In genomic region chr20:16501236-16501635, GRCh38 we compare ENCODE assay signal across 24 cellular contexts.
DNase-seq lines count a peak whose midpoint lies in the region; ATAC-seq, FAIRE-seq and TF ChIP-seq lines count a peak whose summit lies in the region.
"Had no signal": no experiment of that assay in that cellular context is flagged by ENCODE, and none has a peak within 500 bp of the region (broad histone marks: within the 10 kb centered on the region; RNA-seq: fewer than 3 reads in every experiment).

No MANE protein-coding gene starts in this region.

- no peaks in the 10 kb centered on the region for H4K20me1 ChIP-seq in keratinocyte (ENCODE audit: control insufficient read depth, extremely low read depth, insufficient read depth, low read length)

- H2AFZ ChIP-seq in keratinocyte (ENCODE audit: control insufficient read depth, low read length), result no peak overlapping the region

- no peak for ATAC-seq in stimulated activated naive CD8-positive, alpha-beta T cell treated with anti-CD3 and anti-CD28 coated beads, Interleukin-15, amount 100 ng/mL, for 72 hours
- no peak for ATAC-seq in stimulated activated naive CD8-positive, alpha-beta T cell treated with anti-CD3 and anti-CD28 coated beads, Interleukin-15, Interleukin-2, amounts not matched to agents 100 U/mL and 50 U/mL, for 24 hours
- ATAC-seq in HG03175 (IDR thresholded peaks at IDR 0.05; ENCODE audit: unreplicated experiment), result no peak
- ATAC-seq: A549 had no signal

- H3K27ac Mint-ChIP-seq in stimulated activated naive CD8-positive, alpha-beta T cell treated with anti-CD3 and anti-CD28 coated beads, Interleukin-15, amount 100 ng/mL, for 72 hours, result peak overlapping the region; percentile 20 to 51

- no peak overlapping the region for H3K9ac ChIP-seq in keratinocyte (ENCODE audit: control insufficient read depth, extremely low read depth, insufficient read depth, low read length)

- H3K27ac ChIP-seq in keratinocyte (ENCODE audit: control insufficient read depth, insufficient read depth, low read length) (no peak overlapping the region), substantia nigra (ENCODE audit: low read depth, low read length, poor library complexity, severe bottlenecking) (no peak overlapping the region)
- H3K27ac ChIP-seq: A549, RWPE1 had no signal

- FAIRE-seq in colon (lab: Jason Lieb, UNC), result peak; percentile 96
- FAIRE-seq in keratinocyte (lab: Jason Lieb, UNC), result peak; percentile 5
- FAIRE-seq: GM18507, HTR-8/SVneo had no signal

- H3K27me3 Mint-ChIP-seq in stimulated activated naive CD8-positive, alpha-beta T cell treated with anti-CD3 and anti-CD28 coated beads, Interleukin-15, amount 100 ng/mL, for 72 hours, result no peaks in the 10 kb centered on the region
- H3K27me3 Mint-ChIP-seq: CD4-positive, CD25-positive, alpha-beta regulatory T cell had no signal

- no peaks in the 10 kb centered on the region for H3K4me1 ChIP-seq in keratinocyte (ENCODE audit: control insufficient read depth, extremely low read depth, insufficient read depth, low read length)
- H3K4me1 ChIP-seq: A549 had no signal

- no peak for DNase-seq in stimulated activated naive CD8-positive, alpha-beta T cell treated with anti-CD3 and anti-CD28 coated beads, Interleukin-15, amount 100 ng/mL, for 72 hours
- no peak for DNase-seq in stimulated activated naive CD8-positive, alpha-beta T cell treated with anti-CD3 and anti-CD28 coated beads, Interleukin-15, Interleukin-2, amounts not matched to agents 100 U/mL and 50 U/mL, for 24 hours
- peak; percentile 69 for DNase-seq in NCI-H1694 treated with DMSO at 0.1 percent for 48 hours (lab: John Stamatoyannopoulos, UW)
- no peak for DNase-seq in keratinocyte (ENCODE audit: low read depth, low spot score)
- DNase-seq in NCI-H1417 treated with DMSO at 0.1 percent for 48 hours (lab: John Stamatoyannopoulos, UW), result no peak
- DNase-seq in substantia nigra (lab: John Stamatoyannopoulos, UW), result no peak
- DNase-seq: DMS153, GDM1, GOT3, HCEC 1CT, KG1, NCI-H1092 treated with DMSO at 0.1 percent for 48 hours, NCI-H146, NCI-H2081 treated with DMSO at 0.1 percent for 48 hours, NCI-H510A treated with DMSO at 0.1 percent for 48 hours, NCI-H748 treated with DMSO at 0.1 percent for 48 hours, SHP77 treated with DMSO at 0.1 percent for 48 hours had no signal

- H3K36me3 ChIP-seq in keratinocyte (ENCODE audit: control insufficient read depth in 2 of 2, extremely low read depth in 1 of 2, insufficient read depth in 2 of 2, low read length in 2 of 2), result peaks cover 4 to 8% of the 10 kb centered on the region in 2 experiments

- H3K79me2 ChIP-seq in keratinocyte (ENCODE audit: control insufficient read depth, insufficient read depth, low read length), result no peaks in the 10 kb centered on the region

- no peaks in the 10 kb centered on the region for H3K9me1 ChIP-seq in keratinocyte (ENCODE audit: control insufficient read depth, extremely low read depth, insufficient read depth, low read length)

- H3K9me3 ChIP-seq in keratinocyte (ENCODE audit: control insufficient read depth, low read depth, low read length), result no peaks in the 10 kb centered on the region
- H3K9me3 ChIP-seq: A549 had no signal

- peaks cover 13% of the 10 kb centered on the region for H3K4me1 Mint-ChIP-seq in stimulated activated naive CD8-positive, alpha-beta T cell treated with anti-CD3 and anti-CD28 coated beads, Interleukin-15, amount 100 ng/mL, for 72 hours
- H3K4me1 Mint-ChIP-seq: CD4-positive, CD25-positive, alpha-beta regulatory T cell had no signal

- dilution Hi-C loops in keratinocyte (cut with MboI; ENCODE audit: extremely low pct_ligation_motif_present, low sequenced_read_pairs), result loop anchor here (25.0 kb wide), 1 partner anchor 261 kb away; no protein-coding TSS in a partner anchor

- TF ChIP-seq CTCF in keratinocyte (optimal IDR thresholded peaks at IDR 0.05 in 1 of 3, IDR thresholded peaks at IDR 0.05 in 1 of 3, conservative IDR thresholded peaks at IDR 0.05 in 1 of 3; ENCODE audit: extremely low read depth in 1 of 3, insufficient read depth in 2 of 3, low read length in 3 of 3), result no peak

- no peaks in the 10 kb centered on the region for H3K9me3 Mint-ChIP-seq in stimulated activated naive CD8-positive, alpha-beta T cell treated with anti-CD3 and anti-CD28 coated beads, Interleukin-15, amount 100 ng/mL, for 72 hours
- H3K9me3 Mint-ChIP-seq: CD4-positive, CD25-positive, alpha-beta regulatory T cell had no signal

- peak overlapping the region in 1 of 2 donors; percentile 4 for H3K4me3 Mint-ChIP-seq in stimulated activated naive CD8-positive, alpha-beta T cell treated with anti-CD3 and anti-CD28 coated beads, Interleukin-15, amount 100 ng/mL, for 72 hours
- H3K4me3 Mint-ChIP-seq: CD4-positive, CD25-positive, alpha-beta regulatory T cell had no signal

- H3K27me3 ChIP-seq in keratinocyte (ENCODE audit: control insufficient read depth, extremely low read depth, insufficient read depth, low read length), result no peaks in the 10 kb centered on the region

- no peak overlapping the region for H3K4me2 ChIP-seq in keratinocyte (ENCODE audit: control insufficient read depth, extremely low read depth, insufficient read depth, low read depth, low read length)
- H3K4me2 ChIP-seq: A549 had no signal

- no peak overlapping the region for H3K4me3 ChIP-seq in keratinocyte (ENCODE audit: control insufficient read depth in 2 of 3, extremely low read depth in 1 of 3, insufficient read depth in 2 of 3, low read depth in 1 of 3, low read length in 3 of 3)
- H3K4me3 ChIP-seq: A549 had no signal
